Comparison of ENCODE assay signal across 9 cellular contexts in the genomic region with DNA sequence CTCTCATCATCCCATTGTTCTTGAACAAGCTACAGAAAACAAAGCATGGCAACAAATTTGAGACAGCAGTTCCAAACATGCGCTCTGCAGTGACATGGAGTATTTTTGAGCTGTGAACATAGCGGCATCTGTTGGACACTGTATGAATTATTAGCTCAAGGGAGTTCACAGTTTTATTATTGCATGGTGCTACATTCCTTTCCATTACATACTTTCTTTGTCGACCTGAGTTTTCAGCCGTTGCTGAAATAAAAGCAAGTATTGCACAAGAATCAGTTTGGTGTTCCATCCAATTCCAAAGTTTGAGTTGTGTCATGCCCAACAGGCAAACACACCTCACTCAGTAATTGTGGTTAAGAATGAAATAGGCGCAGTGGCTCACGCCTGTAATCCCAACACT. TPM values are rescaled to one million over a fixed set of nuclear protein-coding genes. Genes with fewer than 3 reads are reported as not detected.
DNase-seq lines count a peak whose midpoint lies in the region; ATAC-seq, FAIRE-seq and TF ChIP-seq lines count a peak whose summit lies in the region.
"Had no signal": no experiment of that assay in that cellular context is flagged by ENCODE, and none has a peak within 500 bp of the region (broad histone marks: within the 10 kb centered on the region; RNA-seq: fewer than 3 reads in every experiment).

No MANE protein-coding gene starts in this region.

- H3K79me2 ChIP-seq in SU-DHL-6 (ENCODE audit: insufficient read depth, low read length), result no peaks in the 10 kb centered on the region

- H3K4me1 Mint-ChIP-seq in activated CD4-positive, alpha-beta memory T cell treated with anti-CD3 and anti-CD28 coated beads, Interleukin-2, amount 10 ng/mL, durations not matched to agents 7 days and 5 days, result peaks cover 6% of the 10 kb centered on the region

- no peak overlapping the region for H3K27ac Mint-ChIP-seq in activated CD4-positive, alpha-beta memory T cell treated with anti-CD3 and anti-CD28 coated beads, Interleukin-2, amount 10 ng/mL, durations not matched to agents 7 days and 5 days

- H3K9me3 Mint-ChIP-seq in activated CD4-positive, alpha-beta memory T cell treated with anti-CD3 and anti-CD28 coated beads, Interleukin-2, amount 10 ng/mL, durations not matched to agents 7 days and 5 days, result no peaks in the 10 kb centered on the region

- peak; percentile 71 for DNase-seq in DMS 273 (lab: John Stamatoyannopoulos, UW; ENCODE audit: unreplicated experiment)
- DNase-seq in DMS 273 treated with DMSO at 0.1 percent for 48 hours (lab: John Stamatoyannopoulos, UW), result no peak
- DNase-seq in iris pigment epithelial cell (ENCODE audit: low read depth), result peak; percentile 70
- no peak for DNase-seq in GM12892 (ENCODE audit: insufficient read length)
- no peak for DNase-seq in activated CD4-positive, alpha-beta memory T cell treated with anti-CD3 and anti-CD28 coated beads, Interleukin-2, amount 10 ng/mL, durations not matched to agents 7 days and 5 days

- H4K20me1 ChIP-seq in SU-DHL-6 (ENCODE audit: low read depth, low read length), result no peaks in the 10 kb centered on the region

- H3K36me3 ChIP-seq in SU-DHL-6 (ENCODE audit: low read length), result no peaks in the 10 kb centered on the region

- no peak overlapping the region for H3K4me3 Mint-ChIP-seq in activated CD4-positive, alpha-beta memory T cell treated with anti-CD3 and anti-CD28 coated beads, Interleukin-2, amount 10 ng/mL, durations not matched to agents 7 days and 5 days

- H3K4me3 ChIP-seq in SU-DHL-6 (ENCODE audit: insufficient read depth, low read length, poor library complexity, severe bottlenecking), result no peak overlapping the region

- no peaks in the 10 kb centered on the region for H3K36me3 Mint-ChIP-seq in activated CD4-positive, alpha-beta memory T cell treated with anti-CD3 and anti-CD28 coated beads, Interleukin-2, amount 10 ng/mL, durations not matched to agents 7 days and 5 days (ENCODE audit: low read depth)

- no peak overlapping the region for H3K9ac ChIP-seq in SU-DHL-6 (ENCODE audit: low read length)

- ATAC-seq in GM18873 (IDR thresholded peaks at IDR 0.05; ENCODE audit: low FRiP score, unreplicated experiment), result no peak

- no peak overlapping the region for H2AFZ ChIP-seq in SU-DHL-6 (ENCODE audit: low read depth, low read length, severe bottlenecking)

- TF ChIP-seq EP300 in Ishikawa (IDR thresholded peaks at IDR 0.05; ENCODE audit: borderline replicate concordance), result no peak

- H3K4me2 ChIP-seq in SU-DHL-6 (ENCODE audit: low read depth, low read length, poor library complexity, severe bottlenecking), result no peak overlapping the region

- no peaks in the 10 kb centered on the region for H3F3A ChIP-seq in SU-DHL-6 (ENCODE audit: insufficient read depth)

- no peaks in the 10 kb centered on the region for H3K27me3 ChIP-seq in SU-DHL-6 (ENCODE audit: low read length)

- peaks cover 15% of the 10 kb centered on the region for H3K27me3 Mint-ChIP-seq in activated CD4-positive, alpha-beta memory T cell treated with anti-CD3 and anti-CD28 coated beads, Interleukin-2, amount 10 ng/mL, durations not matched to agents 7 days and 5 days

- POLR2A ChIA-PET in activated CD4-positive, alpha-beta memory T cell treated with anti-CD3 and anti-CD28 coated beads, Interleukin-2, amount 10 ng/mL, durations not matched to agents 7 days and 5 days (lab: Charles Lee), result interaction anchor here (0.6 kb wide), 1 partner anchor 120 kb away, joined by 3 read pairs; a partner anchor contains a TSS

- TF ChIP-seq CTCF in SU-DHL-6 (IDR thresholded peaks at IDR 0.05; ENCODE audit: insufficient read depth, low read length, poor library complexity, severe bottlenecking), result peak; percentile 26

- no peak for FAIRE-seq in GM12892 (lab: Jason Lieb, UNC)
- FAIRE-seq: A204.1 had no signal

- H3K9me2 ChIP-seq in SU-DHL-6 (replicated peaks; ENCODE audit: insufficient read depth, low read length), result no peaks in the 10 kb centered on the region

- no peaks in the 10 kb centered on the region for H3K9me3 ChIP-seq in SU-DHL-6 (ENCODE audit: insufficient read depth, low read length)

- CTCF ChIA-PET in activated CD4-positive, alpha-beta memory T cell treated with anti-CD3 and anti-CD28 coated beads, Interleukin-2, amount 10 ng/mL, durations not matched to agents 7 days and 5 days (lab: Charles Lee), result interaction anchor here (0.7 to 2.4 kb wide), 12 partner anchors 44 to 978 kb away, joined by 3 to 20 read pairs (median 4); a partner anchor contains a TSS

- H3K27ac ChIP-seq in SU-DHL-6 (ENCODE audit: low read depth, low read length), result no peak overlapping the region

- peak; percentile 69 for TF ChIP-seq RAD21 in Ishikawa (IDR thresholded peaks at IDR 0.05; ENCODE audit: low read depth)

- TF ChIP-seq POLR2A in GM12892 (IDR thresholded peaks at IDR 0.05; ENCODE audit: low read depth, low read length), result no peak

TF ChIP-seq in Ishikawa, 13 proteins besides CTCF, POLR2A, EP300 and RAD21:
- no peak for TF ChIP-seq EGR1 (IDR thresholded peaks at IDR 0.05)
- TF ChIP-seq, protein P1, sequence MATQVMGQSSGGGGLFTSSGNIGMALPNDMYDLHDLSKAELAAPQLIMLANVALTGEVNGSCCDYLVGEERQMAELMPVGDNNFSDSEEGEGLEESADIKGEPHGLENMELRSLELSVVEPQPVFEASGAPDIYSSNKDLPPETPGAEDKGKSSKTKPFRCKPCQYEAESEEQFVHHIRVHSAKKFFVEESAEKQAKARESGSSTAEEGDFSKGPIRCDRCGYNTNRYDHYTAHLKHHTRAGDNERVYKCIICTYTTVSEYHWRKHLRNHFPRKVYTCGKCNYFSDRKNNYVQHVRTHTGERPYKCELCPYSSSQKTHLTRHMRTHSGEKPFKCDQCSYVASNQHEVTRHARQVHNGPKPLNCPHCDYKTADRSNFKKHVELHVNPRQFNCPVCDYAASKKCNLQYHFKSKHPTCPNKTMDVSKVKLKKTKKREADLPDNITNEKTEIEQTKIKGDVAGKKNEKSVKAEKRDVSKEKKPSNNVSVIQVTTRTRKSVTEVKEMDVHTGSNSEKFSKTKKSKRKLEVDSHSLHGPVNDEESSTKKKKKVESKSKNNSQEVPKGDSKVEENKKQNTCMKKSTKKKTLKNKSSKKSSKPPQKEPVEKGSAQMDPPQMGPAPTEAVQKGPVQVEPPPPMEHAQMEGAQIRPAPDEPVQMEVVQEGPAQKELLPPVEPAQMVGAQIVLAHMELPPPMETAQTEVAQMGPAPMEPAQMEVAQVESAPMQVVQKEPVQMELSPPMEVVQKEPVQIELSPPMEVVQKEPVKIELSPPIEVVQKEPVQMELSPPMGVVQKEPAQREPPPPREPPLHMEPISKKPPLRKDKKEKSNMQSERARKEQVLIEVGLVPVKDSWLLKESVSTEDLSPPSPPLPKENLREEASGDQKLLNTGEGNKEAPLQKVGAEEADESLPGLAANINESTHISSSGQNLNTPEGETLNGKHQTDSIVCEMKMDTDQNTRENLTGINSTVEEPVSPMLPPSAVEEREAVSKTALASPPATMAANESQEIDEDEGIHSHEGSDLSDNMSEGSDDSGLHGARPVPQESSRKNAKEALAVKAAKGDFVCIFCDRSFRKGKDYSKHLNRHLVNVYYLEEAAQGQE (IDR thresholded peaks at IDR 0.05; ENCODE audit: low read depth), result no peak
- TF ChIP-seq CEBPB (IDR thresholded peaks at IDR 0.05), result 0 out of 2 replicates have a peak, but pooled peaks have one; percentile 25

RNA-seq across cellular contexts. Expression of a gene that starts 30.1 kb away (rescaled TPM):
- polyA plus RNA-seq in GM12892 (2012; ENCODE audit: missing spikeins), result not detected
- total RNA-seq in activated CD4-positive, alpha-beta memory T cell treated with anti-CD3 and anti-CD28 coated beads, Interleukin-2, amount 10 ng/mL, durations not matched to agents 7 days and 5 days, result not detected

RNA-seq across cellular contexts. Expression of a gene that starts 48.7 kb away (rescaled TPM):
- polyA plus RNA-seq in GM12892 (2012; ENCODE audit: missing spikeins), result 23.2 TPM
- total RNA-seq in activated CD4-positive, alpha-beta memory T cell treated with anti-CD3 and anti-CD28 coated beads, Interleukin-2, amount 10 ng/mL, durations not matched to agents 7 days and 5 days, result 10 to 100 TPM; 35.0 to 36.6 TPM

Comparison
In these comparisons a context has a peak if more than half of its experiments do, and no peak if none do; other contexts are left out.
1. DNase-seq: peak in DMS 273 (single experiment) and iris pigment epithelial cell (single experiment); none in DMS 273 treated with DMSO at 0.1 percent for 48 hours (single experiment), GM12892 (single experiment) and activated CD4-positive, alpha-beta memory T cell treated with anti-CD3 and anti-CD28 coated beads, Interleukin-2, amount 10 ng/mL, durations not matched to agents 7 days and 5 days (single experiment).